ENCODE assay signal across 31 cellular contexts in the genomic region with DNA sequence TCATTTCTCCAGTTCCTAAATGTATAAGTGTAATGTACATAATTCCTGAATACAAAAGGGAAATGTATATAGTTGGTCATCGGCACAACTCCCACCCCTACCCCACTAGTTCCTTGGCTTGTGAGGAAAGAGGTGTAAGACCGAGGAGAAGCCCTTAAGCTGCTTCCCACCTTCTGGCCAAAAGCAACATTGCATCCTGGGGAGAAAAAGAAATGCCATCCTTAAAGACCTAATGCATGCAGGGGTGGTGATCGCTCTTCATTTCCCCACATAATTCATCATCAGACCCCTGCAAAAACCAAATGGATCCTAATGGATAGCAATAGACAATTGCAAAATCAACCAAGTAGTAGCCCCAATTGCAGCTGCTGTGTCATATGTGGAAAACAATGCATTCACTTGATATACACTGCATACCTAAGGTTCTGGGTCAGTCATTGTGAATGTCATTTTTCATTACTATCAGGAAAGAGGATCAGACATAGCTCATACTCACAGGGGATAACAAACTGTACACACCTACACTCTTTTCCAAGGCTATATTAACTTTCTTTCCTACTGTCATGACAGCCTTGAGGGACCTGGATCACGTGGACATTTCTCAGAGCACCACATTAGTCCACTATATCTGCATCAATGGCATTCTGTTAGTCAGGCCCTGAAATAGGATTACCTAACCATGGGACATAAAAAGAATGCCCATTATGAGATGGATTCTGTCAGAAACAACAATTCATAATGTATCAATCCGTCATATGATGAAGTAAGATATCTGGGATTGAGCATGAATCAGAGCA. TPM values are rescaled to one million over a fixed set of nuclear protein-coding genes. Genes with fewer than 3 reads are reported as not detected.
DNase-seq lines count a peak whose midpoint lies in the region; ATAC-seq, FAIRE-seq and TF ChIP-seq lines count a peak whose summit lies in the region.
"Had no signal": no experiment of that assay in that cellular context is flagged by ENCODE, and none has a peak within 500 bp of the region (broad histone marks: within the 10 kb centered on the region; RNA-seq: fewer than 3 reads in every experiment).

No MANE protein-coding gene starts in this region.

- H3K4me3 ChIP-seq in BE2C (ENCODE audit: low read depth, low read length) = no peak overlapping the region
- no peak overlapping the region for H3K4me3 ChIP-seq in cardiac fibroblast (replicated peaks in 1 of 2; ENCODE audit: low read depth in 2 of 2, low read length in 2 of 2)
- no peak overlapping the region for H3K4me3 ChIP-seq in tibial artery
- H3K4me3 ChIP-seq: Peyer's patch, right atrium auricular region, SJCRH30, transverse colon had no signal

- H2AK5ac ChIP-seq in H9 (ENCODE audit: insufficient read length, low read length) = no peak overlapping the region

- no peaks in the 10 kb centered on the region for H3K23me2 ChIP-seq in H9 (ENCODE audit: insufficient read length, low read depth, low read length, poor library complexity, severe bottlenecking)

- no peak overlapping the region for H3K4me2 ChIP-seq in H9 (ENCODE audit: insufficient read depth, insufficient read length, low read length)

- H3K4me1 ChIP-seq in BE2C (no peaks in the 10 kb centered on the region), H9 (ENCODE audit: insufficient read depth, low read length) (no peaks in the 10 kb centered on the region), tibial artery (no peaks in the 10 kb centered on the region)
- H3K4me1 ChIP-seq: Peyer's patch, right atrium auricular region, SJCRH30, transverse colon had no signal

- H3K56ac ChIP-seq in H9 (ENCODE audit: insufficient read length, low read depth, low read length) = no peak overlapping the region

- H3K27ac Mint-ChIP-seq in H9 = no peak overlapping the region
- H3K27ac Mint-ChIP-seq: activated naive CD8-positive, alpha-beta T cell; activated T-helper 2 cell treated with anti-CD3 and anti-CD28 coated beads, Interferon-gamma antibody, Interleukin-2, Interleukin-4, amounts not matched to agents 10 μg/mL and 5 μg/mL and 100 μg/mL, durations not matched to agents 14 hours and 24 hours and 36 hours; naive thymus-derived CD4-positive, alpha-beta T cell; stimulated activated naive CD8-positive, alpha-beta T cell treated with anti-CD3 and anti-CD28 coated beads, Interleukin-15, Interleukin-2, amounts not matched to agents 100 ng/mL and 50 ng/mL, for 24 hours had no signal

- H3K9me3 Mint-ChIP-seq in H9 = peaks cover 0 to 3% of the 10 kb centered on the region in 2 experiments; a peak in 1 of 5 replicates
- H3K9me3 Mint-ChIP-seq: activated T-helper 2 cell treated with anti-CD3 and anti-CD28 coated beads, Interferon-gamma antibody, Interleukin-2, Interleukin-4, amounts not matched to agents 10 μg/mL and 5 μg/mL and 100 μg/mL, durations not matched to agents 14 hours and 24 hours and 36 hours; stimulated activated naive CD8-positive, alpha-beta T cell treated with anti-CD3 and anti-CD28 coated beads, Interleukin-15, Interleukin-2, amounts not matched to agents 100 ng/mL and 50 ng/mL, for 24 hours had no signal

- H3K9me3 ChIP-seq in BE2C = no peaks in the 10 kb centered on the region
- no peaks in the 10 kb centered on the region for H3K9me3 ChIP-seq in H9 (ENCODE audit: control insufficient read depth, low read depth, low read length)
- no peaks in the 10 kb centered on the region for H3K9me3 ChIP-seq in tibial artery
- H3K9me3 ChIP-seq: right atrium auricular region, SJCRH30, transverse colon had no signal

- TF ChIP-seq POLR2A in GM12892 (IDR thresholded peaks at IDR 0.05; ENCODE audit: low read depth, low read length) = no peak

- no peaks in the 10 kb centered on the region for H3K79me1 ChIP-seq in H9 (ENCODE audit: insufficient read depth, low read depth, low read length, poor library complexity, severe bottlenecking)

- no CpG with 5 or more reads among the region's 5 CpGs for WGBS in H9 (ENCODE audit: extremely low coverage, insufficient read length, low lambda C conversion rate)

- no peak overlapping the region for H3K14ac ChIP-seq in H9 (ENCODE audit: insufficient read depth, low read length)

- intact Hi-C loops in tibial artery (cut with DNase I; ENCODE audit: low total_unique reads) = no loop called here

- no peak overlapping the region for H2BK5ac ChIP-seq in H9 (ENCODE audit: insufficient read length, low read length)

- no peak for FAIRE-seq in GM12892 (lab: Jason Lieb, UNC)
- FAIRE-seq: astrocyte, GM18507 had no signal

- no peak overlapping the region for H2BK12ac ChIP-seq in H9 (ENCODE audit: insufficient read length, low read depth, low read length)

- no peak overlapping the region for H2AFZ ChIP-seq in H9 (ENCODE audit: low read length)

- no peak overlapping the region for H4K5ac ChIP-seq in H9 (ENCODE audit: insufficient read length, low read depth, low read length)

- H4K8ac ChIP-seq in H9 (replicated peaks; ENCODE audit: insufficient read length, low read depth, low read length) = no peak overlapping the region

- peaks cover 0 to 4% (median 0%) of the 10 kb centered on the region in 3 experiments; a peak in 2 of 7 replicates for H3K36me3 Mint-ChIP-seq in H9 (ENCODE audit: insufficient read depth in 1 of 3, low read depth in 3 of 3)

- ATAC-seq in HG02588 (IDR thresholded peaks at IDR 0.05; ENCODE audit: unreplicated experiment) = no peak
- ATAC-seq: esophagus mucosa; left colon; naive thymus-derived CD4-positive, alpha-beta T cell had no signal

- no peak overlapping the region for H3K9ac ChIP-seq in H9 (ENCODE audit: extremely low read depth, insufficient read length, low read length)

- no peak overlapping the region for H3K27ac ChIP-seq in H9 (ENCODE audit: insufficient read length, low read depth, low read length)
- no peak overlapping the region for H3K27ac ChIP-seq in tibial artery
- H3K27ac ChIP-seq: Peyer's patch, right atrium auricular region, SJCRH30, transverse colon, WERI-Rb-1 had no signal

- H2BK20ac ChIP-seq in H9 (ENCODE audit: low read depth, low read length, poor library complexity, severe bottlenecking) = no peak overlapping the region

- H3K36me3 ChIP-seq in BE2C (no peaks in the 10 kb centered on the region), tibial artery (no peaks in the 10 kb centered on the region)
- H3K36me3 ChIP-seq: Peyer's patch, right atrium auricular region, SJCRH30, transverse colon, WERI-Rb-1 had no signal

- no peak overlapping the region for H2BK120ac ChIP-seq in H9 (ENCODE audit: low read depth, low read length, poor library complexity, severe bottlenecking)

- H3K27me3 ChIP-seq in BE2C (no peaks in the 10 kb centered on the region), H9 (ENCODE audit: insufficient read depth, low read length) (no peaks in the 10 kb centered on the region), tibial artery (no peaks in the 10 kb centered on the region)
- H3K27me3 ChIP-seq: Peyer's patch, right atrium auricular region, SJCRH30, transverse colon had no signal

- no peak overlapping the region for H3K4ac ChIP-seq in H9 (ENCODE audit: low read depth, low read length)

- H3K4me1 Mint-ChIP-seq in H9 = peaks cover 6 to 15% of the 10 kb centered on the region in 2 experiments
- H3K4me1 Mint-ChIP-seq: naive thymus-derived CD4-positive, alpha-beta T cell had no signal

- H3K4me3 Mint-ChIP-seq in H9 = no peak overlapping the region
- H3K4me3 Mint-ChIP-seq: activated naive CD8-positive, alpha-beta T cell; naive thymus-derived CD4-positive, alpha-beta T cell; stimulated activated naive CD8-positive, alpha-beta T cell treated with anti-CD3 and anti-CD28 coated beads, Interleukin-15, Interleukin-2, amounts not matched to agents 100 ng/mL and 50 ng/mL, for 24 hours had no signal

- H3K23ac ChIP-seq in H9 (ENCODE audit: insufficient read length, low read depth, low read length) = no peak overlapping the region

- peak; percentile 21; the same call in 1 of the 2 replicates for TF ChIP-seq CTCF in BE2C (IDR thresholded peaks at IDR 0.05; ENCODE audit: low read depth, low read length)
- TF ChIP-seq CTCF in H9 (conservative IDR thresholded peaks at IDR 0.05) = peak; percentile 53
- peak; percentile 12 for TF ChIP-seq CTCF in cardiac fibroblast (IDR thresholded peaks at IDR 0.05; ENCODE audit: low read depth, low read length)
- TF ChIP-seq CTCF in tibial artery (IDR thresholded peaks at IDR 0.05) = no peak

- DNase-seq in BE2C (no peak), H9 (no peak), cardiac fibroblast (ENCODE audit: low read depth in 2 of 2) (no peak), iPS-NIHi11 (ENCODE audit: low spot score) (peak; percentile 16), tibial artery (no peak), NCI-H2196 (lab: John Stamatoyannopoulos, UW; ENCODE audit: unreplicated experiment) (no peak), GM12892 (ENCODE audit: insufficient read length) (no peak)
- DNase-seq: activated CD4-positive, alpha-beta T cell treated with anti-CD3 and anti-CD28 coated beads, Interleukin-2, amount 50 U/mL, for 4 hours; activated CD8-positive, alpha-beta memory T cell treated with anti-CD3 and anti-CD28 coated beads, Interleukin-2, amount 50 U/mL, for 48 hours; DMS79; HCEC 1CT; left colon; mesenchymal stem cell; naive thymus-derived CD4-positive, alpha-beta T cell; NCI-H1092 treated with DMSO at 0.1 percent for 48 hours; NCI-H2081; Peyer's patch; SJCRH30; stimulated activated CD4-positive, alpha-beta T cell treated with anti-CD3 and anti-CD28 coated beads, Interleukin-12 subunit alpha, Interleukin-12 subunit beta, amount 100 ng/mL, for 4 hours; stimulated activated CD4-positive, alpha-beta T cell treated with anti-CD3 and anti-CD28 coated beads, Interleukin-4, amount 100 ng/mL, for 4 hours; T-helper 2 cell; transverse colon; WERI-Rb-1 had no signal

- H3T11ph ChIP-seq in H9 (ENCODE audit: low read length) = no peak overlapping the region

- no peaks in the 10 kb centered on the region for H4K20me1 ChIP-seq in H9 (ENCODE audit: control insufficient read depth, insufficient read depth, insufficient read length)

- H3K27me3 Mint-ChIP-seq in H9 (ENCODE audit: low read depth) = no peaks in the 10 kb centered on the region
- H3K27me3 Mint-ChIP-seq: activated naive CD8-positive, alpha-beta T cell had no signal

- no peak overlapping the region for H2BK15ac ChIP-seq in H9 (ENCODE audit: low read depth, low read length)

- no peak overlapping the region for H4K91ac ChIP-seq in H9 (ENCODE audit: insufficient read length, low read depth, low read length)

- H3K18ac ChIP-seq in H9 (ENCODE audit: insufficient read length, low read depth, low read length) = no peak overlapping the region

- no peaks in the 10 kb centered on the region for H3K79me2 ChIP-seq in H9 (ENCODE audit: insufficient read depth, low read length)

RNA-seq across cellular contexts. Expression of a gene that starts 31.7 kb away (rescaled TPM):
- polyA plus RNA-seq in BE2C (2012; ENCODE audit: insufficient read depth, insufficient read length, low read depth) = 7.9 TPM
- total RNA-seq in H9 (2021) = 33.8 and 35.5 TPM in 2 replicates
- polyA plus RNA-seq in GM12892 (2012; ENCODE audit: missing spikeins) = 10.7 TPM

Comparison
In these comparisons a context has a peak if more than half of its experiments do, and no peak if none do; other contexts are left out.
1. CTCF ChIP-seq: peak in BE2C (single experiment), H9 (single experiment) and cardiac fibroblast (single experiment); none in tibial artery (0 of 2).